Comparison of ENCODE assay signal across 8 cellular contexts in genomic region chr3:128322030-128323022, GRCh38.
A peak's percentile ranks its signal among the peaks of the same experiment; 100 is the strongest.
DNase-seq lines count a peak whose midpoint lies in the region; ATAC-seq, FAIRE-seq and TF ChIP-seq lines count a peak whose summit lies in the region.

No MANE protein-coding gene starts in this region.

- H3K27ac ChIP-seq in AG04450 (ENCODE audit: low read depth, low read length) (no peak overlapping the region), kidney (ENCODE audit: low read depth in 2 of 2, low read length in 2 of 2) (no peak overlapping the region)

- peaks cover 34% of the 10 kb centered on the region for H3K4me1 Mint-ChIP-seq in brain

- H3K27me3 ChIP-seq in AG04450 (ENCODE audit: control insufficient read depth, insufficient read depth, low read length) (no peaks in the 10 kb centered on the region), H7 (ENCODE audit: control insufficient read depth, insufficient read depth, low read length) (no peaks in the 10 kb centered on the region)

- peaks cover 0 to 2% (median 0%) of the 10 kb centered on the region in 5 experiments for H3K9me3 Mint-ChIP-seq in brain

- H3K27me3 Mint-ChIP-seq in brain = no peaks in the 10 kb centered on the region

- no peak for ATAC-seq in GM21576 (IDR thresholded peaks at IDR 0.05; ENCODE audit: unreplicated experiment)

- H3K9me3 ChIP-seq in AG04450 (ENCODE audit: control insufficient read depth, insufficient read depth, low read length) (no peaks in the 10 kb centered on the region; the same call in 1 of the 2 replicates), kidney (ENCODE audit: control insufficient read depth in 1 of 2, low read length in 2 of 2) (no peaks in the 10 kb centered on the region)

- no peaks in the 10 kb centered on the region for H3K36me3 Mint-ChIP-seq in brain

- DNase-seq in AG04450 (ENCODE audit: low read depth, low spot score) (peak; percentile 13), H7 (peak; percentile 86), T-helper 9 cell (peak; percentile 44), kidney (no peak), DMS153 treated with DMSO at 0.1 percent for 48 hours (lab: John Stamatoyannopoulos, UW; ENCODE audit: unreplicated experiment) (no peak)
- peak in 2 of 3 donors; percentile 26 to 40 for DNase-seq in stimulated activated CD4-positive, alpha-beta T cell treated with anti-CD3 and anti-CD28 coated beads, TNF-alpha, amount 100 ng/mL, for 48 hours (ENCODE audit: low read depth in 3 of 3)

- H3K4me3 ChIP-seq in AG04450 (ENCODE audit: low read depth, low read length) (no peak overlapping the region), H7 (ENCODE audit: insufficient read depth, low read depth, low read length) (no peak overlapping the region), kidney (ENCODE audit: low read length in 2 of 2) (no peak overlapping the region)

- peaks cover 0 to 4% of the 10 kb centered on the region in 2 donors for H3K4me1 ChIP-seq in kidney (ENCODE audit: control insufficient read depth in 1 of 2, insufficient read depth in 1 of 2, low read depth in 1 of 2, low read length in 2 of 2)

- FAIRE-seq in kidney (lab: Jason Lieb, UNC) = no peak

- CTCF ChIA-PET in AG04450 (lab: Charles Lee) = interaction anchor here (0.6 to 2.4 kb wide), 15 partner anchors 8 to 227 kb away, joined by 3 to 22 read pairs (median 5); no protein-coding TSS in a partner anchor

- TF ChIP-seq CTCF in AG04450 (IDR thresholded peaks at IDR 0.05; ENCODE audit: low read depth, low read length) (peak; percentile 67), brain (conservative IDR thresholded peaks at IDR 0.05) (peak; percentile 48 to 49), kidney (IDR thresholded peaks at IDR 0.05; ENCODE audit: borderline replicate concordance, extremely low read depth, insufficient read depth) (peak; percentile 26)

- H3K27ac Mint-ChIP-seq in brain = no peak overlapping the region

- no peak overlapping the region for H3K9ac ChIP-seq in kidney (ENCODE audit: low read length in 2 of 2)

- intact Hi-C loops in kidney (cut with DNase I) = no loop called here

- no peaks in the 10 kb centered on the region for H3K36me3 ChIP-seq in H7 (replicated peaks; ENCODE audit: control insufficient read depth, insufficient read depth, low read length)
- peaks cover 0 to 3% of the 10 kb centered on the region in 2 donors for H3K36me3 ChIP-seq in kidney (ENCODE audit: control insufficient read depth in 1 of 2, insufficient read depth in 2 of 2, low read length in 2 of 2)

- POLR2A ChIA-PET in AG04450 (lab: Yijun Ruan, JAX) = interaction anchor here (1.5 kb wide), 1 partner anchor 94 kb away, joined by 3 read pairs; no protein-coding TSS in a partner anchor

- H3K4me3 Mint-ChIP-seq in brain = no peak overlapping the region

Comparison
In these comparisons a context has a peak if more than half of its experiments do, and no peak if none do; other contexts are left out.
1. DNase-seq: peak in AG04450 (single experiment), H7 (single experiment), T-helper 9 cell (single experiment) and stimulated activated CD4-positive, alpha-beta T cell treated with anti-CD3 and anti-CD28 coated beads, TNF-alpha, amount 100 ng/mL, for 48 hours (2 of 3); none in kidney (single experiment) and DMS153 treated with DMSO at 0.1 percent for 48 hours (single experiment).
2. Peak in every context shown above with its lines, with median percentiles within 50 percentile points of each other: CTCF ChIP-seq.